23 cellular contexts compared by ENCODE assay signal in the genomic region with DNA sequence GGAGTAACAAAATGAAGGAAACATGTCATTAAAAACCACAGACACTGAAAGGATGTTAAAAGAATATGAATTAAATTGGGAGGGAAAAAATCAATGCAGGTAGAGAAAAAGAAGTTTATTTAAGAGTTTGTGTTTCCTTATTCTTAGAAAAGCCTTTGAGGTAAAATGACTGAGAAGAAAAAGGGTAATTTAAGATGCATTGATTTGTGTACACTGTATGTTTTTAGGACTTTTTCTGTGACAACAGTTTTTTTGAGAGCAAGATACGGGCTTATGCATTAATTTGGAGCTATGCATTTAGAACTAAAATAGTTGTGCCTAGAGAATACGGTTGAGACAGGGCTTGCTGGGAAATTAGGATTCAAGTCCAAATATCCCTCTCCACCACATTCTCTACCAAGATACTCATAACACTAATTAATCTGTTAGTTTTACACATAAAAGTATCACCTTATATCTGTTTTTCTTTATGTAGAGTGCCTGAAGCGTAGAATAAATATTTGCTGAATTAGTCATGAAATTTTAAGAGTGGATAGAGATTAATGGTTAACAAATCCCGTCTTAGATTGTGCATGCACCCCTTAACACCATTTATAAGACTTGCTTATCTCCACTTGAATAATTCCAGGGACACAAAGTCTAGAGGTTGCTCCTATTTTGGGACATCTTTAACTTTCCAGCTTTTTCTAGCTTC.
A peak's percentile ranks its signal among the peaks of the same experiment; 100 is the strongest.
DNase-seq lines count a peak whose midpoint lies in the region; FAIRE-seq and TF ChIP-seq lines count a peak whose summit lies in the region.
"Had no signal": no experiment of that assay in that cellular context is flagged by ENCODE, and none has a peak within 500 bp of the region (broad histone marks: within the 10 kb centered on the region; RNA-seq: fewer than 3 reads in every experiment).

No MANE protein-coding gene starts in this region.

- no peaks in the 10 kb centered on the region for H3K4me1 ChIP-seq in breast epithelium
- H3K4me1 ChIP-seq in SK-N-SH (ENCODE audit: control insufficient read depth in 1 of 2, insufficient read depth in 2 of 2, low read depth in 1 of 2, low read length in 1 of 2), result peaks cover 0 to 15% of the 10 kb centered on the region in 2 experiments; a peak in 2 of 4 replicates
- H3K4me1 ChIP-seq: adrenal gland, spleen had no signal

- no TSS peak for BruUV-seq in MCF 10A (replicated peaks; lab: Mats Ljungman, UMichigan)

- H3K36me3 Mint-ChIP-seq in MCF 10A (ENCODE audit: insufficient read depth, unreplicated experiment), result no peaks in the 10 kb centered on the region
- H3K36me3 Mint-ChIP-seq: activated CD4-positive, alpha-beta memory T cell treated with anti-CD3 and anti-CD28 coated beads for 36 hours had no signal

- H3K36me3 ChIP-seq in breast epithelium (no peaks in the 10 kb centered on the region), bronchial epithelial cell (ENCODE audit: control insufficient read depth, insufficient read depth, low read length) (no peaks in the 10 kb centered on the region), SK-N-SH (replicated peaks in 1 of 2; ENCODE audit: control insufficient read depth in 1 of 2, insufficient read depth in 2 of 2, low read length in 1 of 2) (no peaks in the 10 kb centered on the region)
- H3K36me3 ChIP-seq: adrenal gland, spleen, tibial artery had no signal

- H3K79me2 ChIP-seq in SK-N-SH (ENCODE audit: insufficient read depth), result no peaks in the 10 kb centered on the region

- H3K9me3 Mint-ChIP-seq in MCF 10A (ENCODE audit: unreplicated experiment), result no peaks in the 10 kb centered on the region
- H3K9me3 Mint-ChIP-seq: stimulated activated naive CD8-positive, alpha-beta T cell treated with anti-CD3 and anti-CD28 coated beads, Interleukin-15, Interleukin-2, amounts not matched to agents 100 ng/mL and 50 ng/mL, for 24 hours had no signal

- DNase-seq in MCF 10A (ENCODE audit: unreplicated experiment), result peak; percentile 6
- DNase-seq in breast epithelium (ENCODE audit: low spot score in 2 of 2), result no peak
- peak; percentile 73 for DNase-seq in bronchial epithelial cell (ENCODE audit: low read depth)
- DNase-seq in kidney tubule cell (ENCODE audit: low spot score), result peak; percentile 73
- no peak for DNase-seq in stimulated activated naive CD4-positive, alpha-beta T cell treated with Interleukin-2 at 50 U/mL for 16 hours (lab: John Stamatoyannopoulos, UW)
- DNase-seq in SK-N-SH, result no peak
- no peak for DNase-seq in RKO (ENCODE audit: low spot score)
- no peak for DNase-seq in H4 (ENCODE audit: low spot score)
- DNase-seq: activated B cell treated with CpG ODN at 0.5 μM for 24 hours; activated CD4-positive, alpha-beta memory T cell treated with anti-CD3 and anti-CD28 coated beads for 36 hours; activated effector memory CD4-positive, alpha-beta T cell treated with anti-CD3 and anti-CD28 coated beads, Interleukin-2, amount 50 U/mL, for 16 hours; adrenal gland; foreskin melanocyte; hypothalamus; NCI-H1105; NCI-H510A; spleen; stimulated activated CD4-positive, alpha-beta T cell treated with anti-CD3 and anti-CD28 coated beads, Interleukin-4, amount 100 ng/mL, for 4 hours; T-helper 9 cell; tibial artery had no signal

- FAIRE-seq in bronchial epithelial cell (lab: Jason Lieb, UNC), result no peak
- FAIRE-seq: A204.1, GM19239 had no signal

- no peak overlapping the region for H3K4me3 Mint-ChIP-seq in MCF 10A (ENCODE audit: unreplicated experiment)
- H3K4me3 Mint-ChIP-seq: activated B cell treated with CpG ODN at 0.5 μM for 24 hours; activated CD4-positive, alpha-beta memory T cell treated with anti-CD3 and anti-CD28 coated beads for 36 hours; stimulated activated naive CD8-positive, alpha-beta T cell treated with anti-CD3 and anti-CD28 coated beads, Interleukin-15, Interleukin-2, amounts not matched to agents 100 ng/mL and 50 ng/mL, for 24 hours had no signal

- H3K9ac ChIP-seq in SK-N-SH, result no peak overlapping the region

- TF ChIP-seq CTCF in MCF 10A (IDR thresholded peaks at IDR 0.05; ENCODE audit: unreplicated experiment) (no peak), breast epithelium (IDR thresholded peaks at IDR 0.05) (no peak), bronchial epithelial cell (IDR thresholded peaks at IDR 0.05; ENCODE audit: insufficient read depth, low read length, severe bottlenecking) (no peak), SK-N-SH (IDR thresholded peaks at IDR 0.05) (no peak)

- H3K9me2 ChIP-seq in SK-N-SH, result no peaks in the 10 kb centered on the region

- no peaks in the 10 kb centered on the region for H3K9me3 ChIP-seq in breast epithelium
- H3K9me3 ChIP-seq in SK-N-SH, result no peaks in the 10 kb centered on the region; the same call in 1 of the 2 replicates
- H3K9me3 ChIP-seq: adrenal gland, spleen, tibial artery had no signal

- H3K27ac Mint-ChIP-seq in MCF 10A (ENCODE audit: low read depth, unreplicated experiment), result peak overlapping the region; percentile 89
- H3K27ac Mint-ChIP-seq: activated B cell treated with CpG ODN at 0.5 μM for 24 hours; activated CD4-positive, alpha-beta memory T cell treated with anti-CD3 and anti-CD28 coated beads for 36 hours; stimulated activated naive CD8-positive, alpha-beta T cell treated with anti-CD3 and anti-CD28 coated beads, Interleukin-15, Interleukin-2, amounts not matched to agents 100 ng/mL and 50 ng/mL, for 24 hours had no signal

- CTCF ChIA-PET in MCF 10A (lab: Yijun Ruan, JAX) (no interaction called here), SK-N-SH (lab: Yijun Ruan, JAX) (no interaction called here)

- peaks cover 33% of the 10 kb centered on the region for H3K4me1 Mint-ChIP-seq in MCF 10A (ENCODE audit: insufficient read depth, unreplicated experiment)
- H3K4me1 Mint-ChIP-seq: activated B cell treated with CpG ODN at 0.5 μM for 24 hours had no signal

- H3K4me2 ChIP-seq in SK-N-SH, result no peak overlapping the region

- no peak for TF ChIP-seq EP300 in SK-N-SH (IDR thresholded peaks at IDR 0.05; ENCODE audit: borderline replicate concordance in 1 of 2, low read depth in 1 of 2, low read length in 1 of 2)

- TF ChIP-seq POLR2A in breast epithelium (IDR thresholded peaks at IDR 0.05), result no peak

- intact Hi-C loops in MCF 10A (cut with micrococcal nuclease), result no loop called here
- intact Hi-C loops in breast epithelium (cut with DNase I; ENCODE audit: low total_unique reads), result no loop called here

- no peak overlapping the region for H2AFZ ChIP-seq in SK-N-SH (ENCODE audit: low read depth)

- TF ChIP-seq RAD21 in SK-N-SH (IDR thresholded peaks at IDR 0.05; ENCODE audit: low read length), result no peak

- H3K27me3 ChIP-seq in breast epithelium (no peaks in the 10 kb centered on the region), bronchial epithelial cell (ENCODE audit: control insufficient read depth, insufficient read depth, low read length) (no peaks in the 10 kb centered on the region), SK-N-SH (ENCODE audit: insufficient read depth) (no peaks in the 10 kb centered on the region)
- H3K27me3 ChIP-seq: adrenal gland, spleen, tibial artery had no signal

- H3K27ac ChIP-seq in breast epithelium, result no peak overlapping the region
- no peak overlapping the region for H3K27ac ChIP-seq in SK-N-SH (ENCODE audit: low read depth in 2 of 2, low read length in 1 of 2)
- H3K27ac ChIP-seq: adrenal gland, spleen, tibial artery had no signal

- POLR2A ChIA-PET in MCF 10A (lab: Yijun Ruan, JAX), result interaction anchor here (0.6 to 3.3 kb wide), 6 partner anchors 10 to 254 kb away, joined by 3 to 20 read pairs (median 4); no protein-coding TSS in a partner anchor
- POLR2A ChIA-PET in SK-N-SH (lab: Yijun Ruan, JAX), result no interaction called here

- H3K4me3 ChIP-seq in breast epithelium, result no peak overlapping the region
- no peak overlapping the region for H3K4me3 ChIP-seq in bronchial epithelial cell (ENCODE audit: low read depth, low read length)
- no peak overlapping the region for H3K4me3 ChIP-seq in SK-N-SH (ENCODE audit: low read depth in 2 of 2, low read length in 1 of 2)
- H3K4me3 ChIP-seq: adrenal gland, spleen, tibial artery had no signal

- no peaks in the 10 kb centered on the region for H4K20me1 ChIP-seq in SK-N-SH (ENCODE audit: insufficient read depth)

- H3F3A ChIP-seq in SK-N-SH (replicated peaks; ENCODE audit: insufficient read depth), result no peaks in the 10 kb centered on the region

- H3K27me3 Mint-ChIP-seq in MCF 10A (ENCODE audit: insufficient read depth, unreplicated experiment), result no peaks in the 10 kb centered on the region
- H3K27me3 Mint-ChIP-seq: activated B cell treated with CpG ODN at 0.5 μM for 24 hours; activated CD4-positive, alpha-beta memory T cell treated with anti-CD3 and anti-CD28 coated beads for 36 hours; stimulated activated naive CD8-positive, alpha-beta T cell treated with anti-CD3 and anti-CD28 coated beads, Interleukin-15, Interleukin-2, amounts not matched to agents 100 ng/mL and 50 ng/mL, for 24 hours had no signal

- WGBS in SK-N-SH (ENCODE audit: low lambda C conversion rate), result 60% methylated on average over 4 of the region's 4 CpGs

TF ChIP-seq in SK-N-SH, 30 proteins besides CTCF, POLR2A, EP300 and RAD21:
- TF ChIP-seq RFX5 (IDR thresholded peaks at IDR 0.05; ENCODE audit: low read length) (no peak), GABPA (IDR thresholded peaks at IDR 0.05; ENCODE audit: low read depth) (no peak), POLR2AphosphoS5 (IDR thresholded peaks at IDR 0.05; ENCODE audit: low read depth, low read length) (no peak), TCF12 (IDR thresholded peaks at IDR 0.05) (no peak), TEAD4 (IDR thresholded peaks at IDR 0.05; ENCODE audit: borderline replicate concordance, insufficient read depth) (no peak), FOXJ3 (CRISPR knock-in tag; IDR thresholded peaks at IDR 0.05) (no peak)
- TF ChIP-seq, protein P1, sequence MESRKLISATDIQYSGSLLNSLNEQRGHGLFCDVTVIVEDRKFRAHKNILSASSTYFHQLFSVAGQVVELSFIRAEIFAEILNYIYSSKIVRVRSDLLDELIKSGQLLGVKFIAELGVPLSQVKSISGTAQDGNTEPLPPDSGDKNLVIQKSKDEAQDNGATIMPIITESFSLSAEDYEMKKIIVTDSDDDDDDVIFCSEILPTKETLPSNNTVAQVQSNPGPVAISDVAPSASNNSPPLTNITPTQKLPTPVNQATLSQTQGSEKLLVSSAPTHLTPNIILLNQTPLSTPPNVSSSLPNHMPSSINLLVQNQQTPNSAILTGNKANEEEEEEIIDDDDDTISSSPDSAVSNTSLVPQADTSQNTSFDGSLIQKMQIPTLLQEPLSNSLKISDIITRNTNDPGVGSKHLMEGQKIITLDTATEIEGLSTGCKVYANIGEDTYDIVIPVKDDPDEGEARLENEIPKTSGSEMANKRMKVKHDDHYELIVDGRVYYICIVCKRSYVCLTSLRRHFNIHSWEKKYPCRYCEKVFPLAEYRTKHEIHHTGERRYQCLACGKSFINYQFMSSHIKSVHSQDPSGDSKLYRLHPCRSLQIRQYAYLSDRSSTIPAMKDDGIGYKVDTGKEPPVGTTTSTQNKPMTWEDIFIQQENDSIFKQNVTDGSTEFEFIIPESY (IDR thresholded peaks at IDR 0.05; ENCODE audit: borderline replicate concordance, low read depth), result no peak

Comparison
In these comparisons a context has a peak if more than half of its experiments do, and no peak if none do; other contexts are left out.
1. DNase-seq: peak in MCF 10A (single experiment), bronchial epithelial cell (single experiment) and kidney tubule cell (single experiment); none in breast epithelium (0 of 2), stimulated activated naive CD4-positive, alpha-beta T cell treated with Interleukin-2 at 50 U/mL for 16 hours (single experiment), SK-N-SH (single experiment), RKO (single experiment) and H4 (single experiment).